1 cellular context compared by ENCODE assay signal in genomic region chrX:63934160-63934559, GRCh38.
TF ChIP-seq lines count a peak whose summit lies in the region.

No MANE protein-coding gene starts in this region.

TF ChIP-seq in GM23338, 12 proteins besides CTCF, POLR2A, EP300 and RAD21 (continued from another document):
- TF ChIP-seq, protein P1, sequence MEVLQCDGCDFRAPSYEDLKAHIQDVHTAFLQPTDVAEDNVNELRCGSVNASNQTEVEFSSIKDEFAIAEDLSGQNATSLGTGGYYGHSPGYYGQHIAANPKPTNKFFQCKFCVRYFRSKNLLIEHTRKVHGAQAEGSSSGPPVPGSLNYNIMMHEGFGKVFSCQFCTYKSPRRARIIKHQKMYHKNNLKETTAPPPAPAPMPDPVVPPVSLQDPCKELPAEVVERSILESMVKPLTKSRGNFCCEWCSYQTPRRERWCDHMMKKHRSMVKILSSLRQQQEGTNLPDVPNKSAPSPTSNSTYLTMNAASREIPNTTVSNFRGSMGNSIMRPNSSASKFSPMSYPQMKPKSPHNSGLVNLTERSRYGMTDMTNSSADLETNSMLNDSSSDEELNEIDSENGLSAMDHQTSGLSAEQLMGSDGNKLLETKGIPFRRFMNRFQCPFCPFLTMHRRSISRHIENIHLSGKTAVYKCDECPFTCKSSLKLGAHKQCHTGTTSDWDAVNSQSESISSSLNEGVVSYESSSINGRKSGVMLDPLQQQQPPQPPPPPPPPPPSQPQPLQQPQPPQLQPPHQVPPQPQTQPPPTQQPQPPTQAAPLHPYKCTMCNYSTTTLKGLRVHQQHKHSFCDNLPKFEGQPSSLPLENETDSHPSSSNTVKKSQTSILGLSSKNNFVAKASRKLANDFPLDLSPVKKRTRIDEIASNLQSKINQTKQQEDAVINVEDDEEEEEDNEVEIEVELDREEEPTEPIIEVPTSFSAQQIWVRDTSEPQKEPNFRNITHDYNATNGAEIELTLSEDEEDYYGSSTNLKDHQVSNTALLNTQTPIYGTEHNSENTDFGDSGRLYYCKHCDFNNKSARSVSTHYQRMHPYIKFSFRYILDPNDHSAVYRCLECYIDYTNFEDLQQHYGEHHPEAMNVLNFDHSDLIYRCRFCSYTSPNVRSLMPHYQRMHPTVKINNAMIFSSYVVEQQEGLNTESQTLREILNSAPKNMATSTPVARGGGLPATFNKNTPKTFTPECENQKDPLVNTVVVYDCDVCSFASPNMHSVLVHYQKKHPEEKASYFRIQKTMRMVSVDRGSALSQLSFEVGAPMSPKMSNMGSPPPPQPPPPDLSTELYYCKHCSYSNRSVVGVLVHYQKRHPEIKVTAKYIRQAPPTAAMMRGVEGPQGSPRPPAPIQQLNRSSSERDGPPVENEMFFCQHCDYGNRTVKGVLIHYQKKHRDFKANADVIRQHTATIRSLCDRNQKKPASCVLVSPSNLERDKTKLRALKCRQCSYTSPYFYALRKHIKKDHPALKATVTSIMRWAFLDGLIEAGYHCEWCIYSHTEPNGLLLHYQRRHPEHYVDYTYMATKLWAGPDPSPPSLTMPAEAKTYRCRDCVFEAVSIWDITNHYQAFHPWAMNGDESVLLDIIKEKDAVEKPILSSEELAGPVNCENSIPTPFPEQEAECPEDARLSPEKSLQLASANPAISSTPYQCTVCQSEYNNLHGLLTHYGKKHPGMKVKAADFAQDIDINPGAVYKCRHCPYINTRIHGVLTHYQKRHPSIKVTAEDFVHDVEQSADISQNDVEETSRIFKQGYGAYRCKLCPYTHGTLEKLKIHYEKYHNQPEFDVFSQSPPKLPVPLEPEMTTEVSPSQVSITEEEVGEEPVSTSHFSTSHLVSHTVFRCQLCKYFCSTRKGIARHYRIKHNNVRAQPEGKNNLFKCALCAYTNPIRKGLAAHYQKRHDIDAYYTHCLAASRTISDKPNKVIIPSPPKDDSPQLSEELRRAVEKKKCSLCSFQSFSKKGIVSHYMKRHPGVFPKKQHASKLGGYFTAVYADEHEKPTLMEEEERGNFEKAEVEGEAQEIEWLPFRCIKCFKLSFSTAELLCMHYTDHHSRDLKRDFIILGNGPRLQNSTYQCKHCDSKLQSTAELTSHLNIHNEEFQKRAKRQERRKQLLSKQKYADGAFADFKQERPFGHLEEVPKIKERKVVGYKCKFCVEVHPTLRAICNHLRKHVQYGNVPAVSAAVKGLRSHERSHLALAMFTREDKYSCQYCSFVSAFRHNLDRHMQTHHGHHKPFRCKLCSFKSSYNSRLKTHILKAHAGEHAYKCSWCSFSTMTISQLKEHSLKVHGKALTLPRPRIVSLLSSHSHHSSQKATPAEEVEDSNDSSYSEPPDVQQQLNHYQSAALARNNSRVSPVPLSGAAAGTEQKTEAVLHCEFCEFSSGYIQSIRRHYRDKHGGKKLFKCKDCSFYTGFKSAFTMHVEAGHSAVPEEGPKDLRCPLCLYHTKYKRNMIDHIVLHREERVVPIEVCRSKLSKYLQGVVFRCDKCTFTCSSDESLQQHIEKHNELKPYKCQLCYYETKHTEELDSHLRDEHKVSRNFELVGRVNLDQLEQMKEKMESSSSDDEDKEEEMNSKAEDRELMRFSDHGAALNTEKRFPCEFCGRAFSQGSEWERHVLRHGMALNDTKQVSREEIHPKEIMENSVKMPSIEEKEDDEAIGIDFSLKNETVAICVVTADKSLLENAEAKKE (CRISPR knock-in tag; IDR thresholded peaks at IDR 0.05) = no peak
